In genomic region chr22:27213291-27213690, GRCh38 we compare ENCODE assay signal across 1 cellular context.
TF ChIP-seq lines count a peak whose summit lies in the region.

No MANE protein-coding gene starts in this region.

TF ChIP-seq in A549, 52 proteins besides CTCF, POLR2A, EP300 and RAD21 (continued from another document):
- TF ChIP-seq BCL3 (IDR thresholded peaks at IDR 0.05) (no peak), POLR2AphosphoS2 (conservative IDR thresholded peaks at IDR 0.05; ENCODE audit: low read length) (no peak), KDM5A (IDR thresholded peaks at IDR 0.05) (no peak), PHF8 (IDR thresholded peaks at IDR 0.05; ENCODE audit: borderline replicate concordance, low read depth) (no peak), HOXB5 (CRISPR knock-in tag; IDR thresholded peaks at IDR 0.05) (no peak)
TF ChIP-seq in A549: peak in this region for 0.
